Comparison of ENCODE assay signal across 26 cellular contexts in genomic region chr11:72306186-72306585, GRCh38.
DNase-seq lines count a peak whose midpoint lies in the region; ATAC-seq and TF ChIP-seq lines count a peak whose summit lies in the region.
"Had no signal": no experiment of that assay in that cellular context is flagged by ENCODE, and none has a peak within 500 bp of the region (broad histone marks: within the 10 kb centered on the region; RNA-seq: fewer than 3 reads in every experiment).

No MANE protein-coding gene starts in this region.

- H3K36me3 ChIP-seq in naive thymus-derived CD4-positive, alpha-beta T cell (ENCODE audit: control insufficient read depth in 2 of 3, insufficient read depth in 3 of 3, low read length in 3 of 3), result peaks cover 0 to 56% (median 0%) of the 10 kb centered on the region in 3 experiments

- H3K4me3 ChIP-seq in skeletal muscle cell (ENCODE audit: low read depth, low read length), result no peak overlapping the region
- H3K4me3 ChIP-seq in naive thymus-derived CD4-positive, alpha-beta T cell (ENCODE audit: low read length), result no peak overlapping the region
- H3K4me3 ChIP-seq: esophagus muscularis mucosa, MG63, right lobe of liver, vagina had no signal

- no peak overlapping the region for H3K4me3 Mint-ChIP-seq in brain
- no peak overlapping the region for H3K4me3 Mint-ChIP-seq in naive thymus-derived CD4-positive, alpha-beta T cell
- H3K4me3 Mint-ChIP-seq: activated CD4-positive, alpha-beta T cell treated with anti-CD3 and anti-CD28 coated beads, Interleukin-2, amount 10 ng/mL, durations not matched to agents 7 days and 5 days; CD14-positive monocyte; WTC11 had no signal

- no peak overlapping the region for H3K27ac ChIP-seq in naive thymus-derived CD4-positive, alpha-beta T cell (ENCODE audit: low read depth, low read length)
- H3K27ac ChIP-seq: esophagus muscularis mucosa, parathyroid adenoma, right lobe of liver, vagina had no signal

- intact Hi-C loops in naive thymus-derived CD4-positive, alpha-beta T cell (cut with micrococcal nuclease), result no loop called here

- no peaks in the 10 kb centered on the region for H3K9me3 ChIP-seq in naive thymus-derived CD4-positive, alpha-beta T cell (ENCODE audit: control insufficient read depth in 2 of 3, low read length in 3 of 3)
- H3K9me3 ChIP-seq: esophagus muscularis mucosa, MG63, right lobe of liver, vagina had no signal

- peak overlapping the region; percentile 25 to 82 (median 69) for H3K27ac Mint-ChIP-seq in brain
- H3K27ac Mint-ChIP-seq in naive thymus-derived CD4-positive, alpha-beta T cell, result peak overlapping the region in 1 of 9 donors; percentile 21
- H3K27ac Mint-ChIP-seq: activated CD4-positive, alpha-beta T cell treated with anti-CD3 and anti-CD28 coated beads, Interleukin-2, amount 10 ng/mL, durations not matched to agents 7 days and 5 days; WTC11 had no signal

- peaks cover 34% of the 10 kb centered on the region for H3K36me3 Mint-ChIP-seq in brain
- peaks cover 0 to 59% (median 23%) of the 10 kb centered on the region in 5 donors for H3K36me3 Mint-ChIP-seq in naive thymus-derived CD4-positive, alpha-beta T cell

- peaks cover 53% of the 10 kb centered on the region for H3K4me1 Mint-ChIP-seq in brain
- peaks cover 0 to 5% (median 0%) of the 10 kb centered on the region in 7 donors for H3K4me1 Mint-ChIP-seq in naive thymus-derived CD4-positive, alpha-beta T cell
- H3K4me1 Mint-ChIP-seq: CD14-positive monocyte, WTC11 had no signal

- POLR2A ChIA-PET in naive thymus-derived CD4-positive, alpha-beta T cell (lab: Charles Lee), result no interaction called here

- peak; percentile 54 for DNase-seq in NCI-H446 treated with DMSO at 0.1 percent for 48 hours (lab: John Stamatoyannopoulos, UW)
- DNase-seq in left kidney (ENCODE audit: low read depth, low spot score), result peak; percentile 17
- peak; percentile 25 for DNase-seq in skeletal muscle cell (ENCODE audit: low read depth)
- DNase-seq in stimulated activated CD4-positive, alpha-beta T cell treated with anti-CD3 and anti-CD28 coated beads, Interleukin-4, amount 100 ng/mL, for 4 hours, result no peak
- DNase-seq in naive thymus-derived CD4-positive, alpha-beta T cell, result no peak
- DNase-seq in NCI-H526 treated with DMSO at 0.1 percent for 48 hours (lab: John Stamatoyannopoulos, UW), result no peak
- DNase-seq in DMS 273 treated with DMSO at 0.1 percent for 48 hours (lab: John Stamatoyannopoulos, UW), result no peak
- DNase-seq: activated CD4-positive, alpha-beta T cell treated with anti-CD3 and anti-CD28 coated beads, Interleukin-2, amount 10 ng/mL, durations not matched to agents 7 days and 5 days; activated T-cell treated with anti-CD3 and anti-CD28 coated beads, Interleukin-2, amount 50 U/mL, for 48 hours; Calu3; DND-41; HCEC 1CT; hippocampal formation; KBM-7; MG63; NCI-H524; right lobe of liver; SIG-M5; stimulated activated naive CD4-positive, alpha-beta T cell treated with Interleukin-2 at 50 U/mL for 16 hours; T1000 had no signal

- H3K4me1 ChIP-seq in naive thymus-derived CD4-positive, alpha-beta T cell (ENCODE audit: control insufficient read depth in 2 of 2, insufficient read depth in 2 of 2, low read length in 2 of 2), result no peaks in the 10 kb centered on the region
- H3K4me1 ChIP-seq: parathyroid adenoma, right lobe of liver had no signal

- no peaks in the 10 kb centered on the region for H3K27me3 ChIP-seq in naive thymus-derived CD4-positive, alpha-beta T cell (ENCODE audit: control insufficient read depth in 2 of 2, insufficient read depth in 2 of 2, low read length in 2 of 2)
- H3K27me3 ChIP-seq: esophagus muscularis mucosa, MG63, right lobe of liver, vagina had no signal

- CTCF ChIA-PET in naive thymus-derived CD4-positive, alpha-beta T cell (lab: Charles Lee), result no interaction called here

- no peak for ATAC-seq in naive thymus-derived CD4-positive, alpha-beta T cell
- ATAC-seq: right lobe of liver, WTC11 had no signal

- no peak for TF ChIP-seq CTCF in brain (conservative IDR thresholded peaks at IDR 0.05)

- H3K9me3 Mint-ChIP-seq in brain, result no peaks in the 10 kb centered on the region
- no peaks in the 10 kb centered on the region for H3K9me3 Mint-ChIP-seq in naive thymus-derived CD4-positive, alpha-beta T cell
- H3K9me3 Mint-ChIP-seq: activated CD4-positive, alpha-beta T cell treated with anti-CD3 and anti-CD28 coated beads, Interleukin-2, amount 10 ng/mL, durations not matched to agents 7 days and 5 days; CD14-positive monocyte; WTC11 had no signal

- H3K27me3 Mint-ChIP-seq in brain, result no peaks in the 10 kb centered on the region
- no peaks in the 10 kb centered on the region for H3K27me3 Mint-ChIP-seq in naive thymus-derived CD4-positive, alpha-beta T cell
- H3K27me3 Mint-ChIP-seq: activated CD4-positive, alpha-beta T cell treated with anti-CD3 and anti-CD28 coated beads, Interleukin-2, amount 10 ng/mL, durations not matched to agents 7 days and 5 days had no signal

Comparison
In these comparisons a context has a peak if more than half of its experiments do, and no peak if none do; other contexts are left out.
1. DNase-seq: peak in NCI-H446 treated with DMSO at 0.1 percent for 48 hours (single experiment), left kidney (single experiment) and skeletal muscle cell (single experiment); none in stimulated activated CD4-positive, alpha-beta T cell treated with anti-CD3 and anti-CD28 coated beads, Interleukin-4, amount 100 ng/mL, for 4 hours (0 of 2), naive thymus-derived CD4-positive, alpha-beta T cell (0 of 9), NCI-H526 treated with DMSO at 0.1 percent for 48 hours (single experiment) and DMS 273 treated with DMSO at 0.1 percent for 48 hours (single experiment).